Comparison of ENCODE assay signal across 8 cellular contexts in the genomic region with DNA sequence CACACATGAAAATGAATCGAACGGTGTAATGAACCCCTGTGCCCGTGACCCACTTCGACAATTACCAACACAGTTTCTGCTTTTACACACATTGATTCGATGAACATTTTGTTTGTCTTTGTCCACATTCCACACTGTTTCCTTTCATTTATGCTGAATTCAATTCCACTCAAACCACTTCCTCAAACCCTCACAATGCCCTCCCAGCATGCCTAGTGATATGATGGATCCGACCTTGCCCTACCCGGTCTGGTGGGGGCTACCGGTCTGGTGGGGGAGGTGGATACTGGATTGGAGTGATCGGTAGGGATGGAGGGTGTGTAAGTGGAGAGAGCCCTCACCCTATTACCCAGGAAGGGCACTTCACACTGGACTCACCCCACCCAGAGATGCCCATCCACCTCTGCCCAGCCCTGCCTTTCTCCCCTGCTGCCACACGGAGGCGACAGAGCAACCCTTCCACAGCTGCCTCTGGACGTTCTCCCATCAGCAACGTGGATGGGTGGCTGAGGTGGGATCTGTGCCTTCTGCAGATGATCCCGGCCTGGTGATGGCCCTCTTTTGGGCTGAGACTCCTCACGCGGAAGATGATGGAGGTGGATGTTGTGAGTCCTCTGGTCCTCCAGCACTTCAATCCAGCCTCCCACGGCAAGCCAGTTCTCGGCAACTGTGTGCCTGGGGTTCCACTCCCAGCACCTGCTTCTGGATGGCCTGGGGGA. TPM values are rescaled to one million over a fixed set of nuclear protein-coding genes. Genes with fewer than 3 reads are reported as not detected.
A peak's percentile ranks its signal among the peaks of the same experiment; 100 is the strongest.
DNase-seq lines count a peak whose midpoint lies in the region; ATAC-seq and TF ChIP-seq lines count a peak whose summit lies in the region.

No MANE protein-coding gene starts in this region.

- H3K4me3 ChIP-seq in IMR-90 (ENCODE audit: insufficient read depth, low read depth, low read length) = no peak overlapping the region
- H3K4me3 ChIP-seq in osteoblast (ENCODE audit: insufficient read depth, low read length) = peak overlapping the region; percentile 50
- H3K4me3 ChIP-seq in upper lobe of left lung = peak overlapping the region in 1 of 4 donors; percentile 17

- H3K56ac ChIP-seq in IMR-90 (ENCODE audit: extremely low read depth, insufficient read depth, low read length) = no peak overlapping the region

- H3K23ac ChIP-seq in IMR-90 (ENCODE audit: low read depth, low read length) = no peak overlapping the region; the same call in 1 of the 2 replicates

- H3K36me3 ChIP-seq in IMR-90 (ENCODE audit: control insufficient read depth, insufficient read depth, low read length) = no peaks in the 10 kb centered on the region
- H3K36me3 ChIP-seq in osteoblast (ENCODE audit: insufficient read depth, low read length) = no peaks in the 10 kb centered on the region
- H3K36me3 ChIP-seq in upper lobe of left lung = no peaks in the 10 kb centered on the region

- H3K4me2 ChIP-seq in IMR-90 (ENCODE audit: low read depth, low read length) (no peak overlapping the region), osteoblast (ENCODE audit: insufficient read depth, low read length) (peak overlapping the region; percentile 75)

- peak overlapping the region; percentile 40 for H4K91ac ChIP-seq in IMR-90 (ENCODE audit: insufficient read depth, low read depth, low read length)

- ATAC-seq in IMR-90 (ENCODE audit: low read depth) (peak; percentile 79), foreskin keratinocyte (peak; percentile 45), upper lobe of left lung (ENCODE audit: low FRiP score in 2 of 2) (peak; percentile 89 to 90), GM19023 (IDR thresholded peaks at IDR 0.05; ENCODE audit: unreplicated experiment) (no peak)

- TF ChIP-seq CTCF in IMR-90 (conservative IDR thresholded peaks at IDR 0.05; ENCODE audit: low read depth, low read length) (peak; percentile 78), foreskin keratinocyte (conservative IDR thresholded peaks at IDR 0.05) (peak; percentile 90), osteoblast (IDR thresholded peaks at IDR 0.05; ENCODE audit: extremely low read depth, low read depth, low read length) (peak; percentile 96), upper lobe of left lung (IDR thresholded peaks at IDR 0.05) (peak; percentile 88 to 94 (median 94))

- H2BK5ac ChIP-seq in IMR-90 (ENCODE audit: low read depth, low read length, poor library complexity, severe bottlenecking) = peak overlapping the region; percentile 60

- CTCF ChIA-PET in IMR-90 (lab: Yijun Ruan, JAX) = interaction anchor here (0.6 to 6.0 kb wide), 6 partner anchors 10 to 334 kb away, joined by 3 to 34 read pairs (median 4); no protein-coding TSS in a partner anchor

- H3K4me1 ChIP-seq in IMR-90 (ENCODE audit: control insufficient read depth, insufficient read depth, low read length) (peaks cover 7% of the 10 kb centered on the region), foreskin keratinocyte (peaks cover 23% of the 10 kb centered on the region), osteoblast (ENCODE audit: insufficient read depth, low read length) (peaks cover 19% of the 10 kb centered on the region), upper lobe of left lung (peaks cover 14 to 33% (median 21%) of the 10 kb centered on the region in 4 donors)

- H3K4ac ChIP-seq in IMR-90 (ENCODE audit: low read depth, low read length) = peak overlapping the region; percentile 76

- in situ Hi-C loops in IMR-90 (cut with MboI; ENCODE audit: low sequenced_read_pairs) = loop anchor here (5.0 kb wide), 1 partner anchor 102 kb away; no protein-coding TSS in a partner anchor

- no peaks in the 10 kb centered on the region for H3K79me1 ChIP-seq in IMR-90 (ENCODE audit: low read depth in 1 of 2, low read length in 2 of 2)

- H3K79me2 ChIP-seq in osteoblast (ENCODE audit: insufficient read depth, low read length) = no peaks in the 10 kb centered on the region

- peak overlapping the region; percentile 83 for H2AFZ ChIP-seq in IMR-90 (replicated peaks; ENCODE audit: low read length, poor library complexity)
- H2AFZ ChIP-seq in osteoblast (ENCODE audit: low read length) = peak overlapping the region; percentile 53

- dilution Hi-C loops in IMR-90 (cut with HindIII; ENCODE audit: low sequenced_read_pairs, unreplicated experiment) = no loop called here

- peak overlapping the region; percentile 72 for H2BK120ac ChIP-seq in IMR-90 (ENCODE audit: low read depth, low read length)

- 75% methylated on average over 5 of the region's 18 CpGs; no CpG with 5 or more reads in 1 of the 2 experiments for WGBS in IMR-90 (ENCODE audit: extremely low coverage in 2 of 2, insufficient read length in 1 of 2), 2 experiments
- WGBS in upper lobe of left lung, 2 donors = 30 to 34% methylated on average over 9 to 16 of the region's 18 CpGs

- peak overlapping the region in 1 of 2 experiments; percentile 79; a peak in 2 of 4 replicates for H4K8ac ChIP-seq in IMR-90 (ENCODE audit: low read depth in 2 of 2, low read length in 2 of 2)

- H3K27ac ChIP-seq in IMR-90 (ENCODE audit: insufficient read depth, low read length) (no peak overlapping the region), foreskin keratinocyte (no peak overlapping the region), osteoblast (ENCODE audit: low read depth, low read length) (peak overlapping the region; percentile 58), upper lobe of left lung (peak overlapping the region in 2 of 4 donors; percentile 34 to 37)

- H3K27me3 ChIP-seq in IMR-90 (ENCODE audit: control insufficient read depth, insufficient read depth, low read length) (no peaks in the 10 kb centered on the region; the same call in 1 of the 2 replicates), foreskin keratinocyte (no peaks in the 10 kb centered on the region), osteoblast (ENCODE audit: insufficient read depth, low read length) (no peaks in the 10 kb centered on the region), upper lobe of left lung (no peaks in the 10 kb centered on the region)

- 0 out of 2 replicates have a peak overlapping the region, but pooled peaks have one; percentile 3 for H4K5ac ChIP-seq in IMR-90 (ENCODE audit: low read depth, low read length)

- TF ChIP-seq POLR2A in IMR-90 (IDR thresholded peaks at IDR 0.05; ENCODE audit: low read depth, low read length) = no peak
- TF ChIP-seq POLR2A in upper lobe of left lung (IDR thresholded peaks at IDR 0.05) = no peak

- H3K9me3 ChIP-seq in IMR-90 (ENCODE audit: control insufficient read depth, insufficient read depth, low read length) = no peaks in the 10 kb centered on the region
- no peaks in the 10 kb centered on the region for H3K9me3 ChIP-seq in osteoblast (ENCODE audit: low read depth, low read length)
- no peaks in the 10 kb centered on the region for H3K9me3 ChIP-seq in upper lobe of left lung

- intact Hi-C loops in IMR-90 (cut with micrococcal nuclease) = loop anchor here (1.0 kb wide), 2 partner anchors 57 to 104 kb away; no protein-coding TSS in a partner anchor

- peak overlapping the region; percentile 58 for H2BK20ac ChIP-seq in IMR-90 (ENCODE audit: low read depth, low read length)

- H2BK15ac ChIP-seq in IMR-90 (ENCODE audit: low read depth, low read length) = peak overlapping the region; percentile 42; the same call in 1 of the 3 replicates

- TF ChIP-seq RAD21 in IMR-90 (IDR thresholded peaks at IDR 0.05; ENCODE audit: low read length) = peak; percentile 78

- no TSS peak for BruUV-seq in IMR-90 (replicated peaks; lab: Mats Ljungman, UMichigan)

- POLR2A ChIA-PET in IMR-90 (lab: Charles Lee; ENCODE audit: unreplicated experiment) = no interaction called here

- no peak for TF ChIP-seq EP300 in upper lobe of left lung (IDR thresholded peaks at IDR 0.05)

- H3K14ac ChIP-seq in IMR-90 (replicated peaks; ENCODE audit: low read depth, low read length) = 0 out of 2 replicates have a peak overlapping the region, but pooled peaks have one; percentile 19

- H2AK5ac ChIP-seq in IMR-90 (ENCODE audit: low read depth, low read length) = peak overlapping the region; percentile 92

- H3K9me1 ChIP-seq in IMR-90 (ENCODE audit: insufficient read depth, low read length) = peaks cover 19% of the 10 kb centered on the region

- DNase-seq in DMS53 treated with DMSO at 0.1 percent for 48 hours (lab: John Stamatoyannopoulos, UW; ENCODE audit: unreplicated experiment) (peak; percentile 75), IMR-90 (peak; percentile 33), SHP77 (lab: John Stamatoyannopoulos, UW) (peak; percentile 55 to 61), foreskin keratinocyte (peak; percentile 44 to 75), osteoblast (ENCODE audit: insufficient read length, low spot score, missing footprints) (peak; percentile 94), upper lobe of left lung (peak in 1 of 2 donors; percentile 82)
- peak; percentile 79 for DNase-seq in activated effector memory CD4-positive, alpha-beta T cell treated with anti-CD3 and anti-CD28 coated beads, Interleukin-2, amount 50 U/mL, for 16 hours

- no peak overlapping the region for H3K9ac ChIP-seq in IMR-90 (ENCODE audit: low read depth, low read length)

- no peaks in the 10 kb centered on the region for H4K20me1 ChIP-seq in IMR-90 (ENCODE audit: insufficient read depth, low read length)
- H4K20me1 ChIP-seq in osteoblast (ENCODE audit: insufficient read depth, low read length) = no peaks in the 10 kb centered on the region

- H2AK9ac ChIP-seq in IMR-90 (replicated peaks; ENCODE audit: low read depth, low read length, poor library complexity) = peak overlapping the region; percentile 70

- H3K18ac ChIP-seq in IMR-90 (ENCODE audit: low read depth, low read length) = no peak overlapping the region

TF ChIP-seq in IMR-90, 13 proteins besides CTCF, POLR2A, EP300 and RAD21 (continues in another document):
- TF ChIP-seq BHLHE40 (IDR thresholded peaks at IDR 0.05; ENCODE audit: low read depth, low read length) = no peak

RNA-seq across cellular contexts. Expression of a gene that starts 33.0 kb away (rescaled TPM):
- total RNA-seq in IMR-90 (2012; rRNA removed) (not detected in 2 replicates), foreskin keratinocyte (5.1 and 6.3 TPM in 2 replicates), osteoblast (0.36 and 0.59 TPM in 2 replicates), upper lobe of left lung (10 to 100 TPM in 4 of 6 donors, 1 to 10 TPM in 2; 7.8 to 15.0 (median 11.7) TPM)
- polyA plus RNA-seq in IMR-90 (2012; rRNA removed) (0.06 TPM in 1 of 2 replicates, not detected in the other), foreskin keratinocyte (4.1 and 4.2 TPM in 2 replicates)
- 0.02 TPM in 1 of 2 replicates, not detected in the other for polyA plus RNA-seq in IMR-90 (2012; cell fraction: cytosol; rRNA removed)
- polyA plus RNA-seq in IMR-90 (2012; cell fraction: nucleus; rRNA removed; ENCODE audit: low replicate concordance) = 0.07 TPM in 1 of 2 replicates, not detected in the other

RNA-seq across cellular contexts. Expression of a gene that starts 43.0 kb away (rescaled TPM):
- 5.9 and 8.9 TPM in 2 replicates for total RNA-seq in IMR-90 (2012; rRNA removed)
- 16.6 and 18.7 TPM in 2 replicates for polyA plus RNA-seq in IMR-90 (2012; rRNA removed)
- polyA plus RNA-seq in IMR-90 (2012; cell fraction: cytosol; rRNA removed) = 6.0 and 7.2 TPM in 2 replicates
- 11.2 and 40.5 TPM in 2 replicates for polyA plus RNA-seq in IMR-90 (2012; cell fraction: nucleus; rRNA removed; ENCODE audit: low replicate concordance)
- 14.7 and 15.4 TPM in 2 replicates for total RNA-seq in foreskin keratinocyte
- polyA plus RNA-seq in foreskin keratinocyte = 5.0 and 5.1 TPM in 2 replicates
- total RNA-seq in osteoblast = 34.0 and 38.0 TPM in 2 replicates
- total RNA-seq in upper lobe of left lung = 10 to 100 TPM; 22.5 to 55.6 (median 42.7) TPM
